Comparison of ENCODE assay signal across 9 cellular contexts in genomic region chr7:149620961-149621360, GRCh38.
A peak's percentile ranks its signal among the peaks of the same experiment; 100 is the strongest.
DNase-seq lines count a peak whose midpoint lies in the region; ATAC-seq and TF ChIP-seq lines count a peak whose summit lies in the region.
"Had no signal": no experiment of that assay in that cellular context is flagged by ENCODE, and none has a peak within 500 bp of the region (broad histone marks: within the 10 kb centered on the region; RNA-seq: fewer than 3 reads in every experiment).

No MANE protein-coding gene starts in this region.

- POLR2A ChIA-PET in HEK293T (lab: Yijun Ruan, JAX): no interaction called here

- DNase-seq in activated CD4-positive, alpha-beta T cell treated with anti-CD3 and anti-CD28 coated beads, Interleukin-2, amount 50 U/mL, for 48 hours: peak; percentile 76 to 82
- peak; percentile 66 for DNase-seq in stimulated activated CD4-positive, alpha-beta T cell treated with anti-CD3 and anti-CD28 coated beads, Interleukin-4, amount 100 ng/mL, for 24 hours
- DNase-seq in NCI-H1417 treated with DMSO at 0.1 percent for 48 hours (lab: John Stamatoyannopoulos, UW) (no peak), HEK293T (ENCODE audit: extremely low spot score) (no peak), NCI-H510A treated with DMSO at 0.1 percent for 48 hours (lab: John Stamatoyannopoulos, UW) (no peak)
- DNase-seq: SHP77 had no signal

- CTCF ChIA-PET in HEK293T (lab: Yijun Ruan, JAX): no interaction called here

- ATAC-seq in GM18867 (IDR thresholded peaks at IDR 0.05; ENCODE audit: unreplicated experiment) (peak; percentile 53), HG02571 (IDR thresholded peaks at IDR 0.05; ENCODE audit: unreplicated experiment) (peak; percentile 50), HG03457 (IDR thresholded peaks at IDR 0.05; ENCODE audit: unreplicated experiment) (no peak)

TF ChIP-seq in HEK293T, 16 proteins besides CTCF, POLR2A, EP300 and RAD21:
- TF ChIP-seq FOXA1 (IDR thresholded peaks at IDR 0.05) (no peak), NFRKB (IDR thresholded peaks at IDR 0.05) (no peak), BHLHE40 (IDR thresholded peaks at IDR 0.05; ENCODE audit: borderline replicate concordance) (no peak), ZNF384 (IDR thresholded peaks at IDR 0.05) (no peak), LEF1 (IDR thresholded peaks at IDR 0.05; ENCODE audit: borderline replicate concordance) (no peak), FOXM1 (IDR thresholded peaks at IDR 0.05; ENCODE audit: borderline replicate concordance) (no peak), CTBP1 (IDR thresholded peaks at IDR 0.05; ENCODE audit: borderline replicate concordance) (no peak), FOXK2 (IDR thresholded peaks at IDR 0.05) (no peak), HDGF (IDR thresholded peaks at IDR 0.05; ENCODE audit: borderline replicate concordance) (no peak), L3MBTL2 (conservative IDR thresholded peaks at IDR 0.05) (no peak), ARNT (IDR thresholded peaks at IDR 0.05) (no peak), PKNOX1 (IDR thresholded peaks at IDR 0.05) (no peak), TARDBP (IDR thresholded peaks at IDR 0.05) (no peak), ELF4 (IDR thresholded peaks at IDR 0.05) (no peak), SP1 (IDR thresholded peaks at IDR 0.05) (no peak), SUZ12 (IDR thresholded peaks at IDR 0.05) (no peak)

Comparison
In these comparisons a context has a peak if more than half of its experiments do, and no peak if none do; other contexts are left out.
1. DNase-seq: peak in activated CD4-positive, alpha-beta T cell treated with anti-CD3 and anti-CD28 coated beads, Interleukin-2, amount 50 U/mL, for 48 hours (2 of 2) and stimulated activated CD4-positive, alpha-beta T cell treated with anti-CD3 and anti-CD28 coated beads, Interleukin-4, amount 100 ng/mL, for 24 hours (single experiment); none in NCI-H1417 treated with DMSO at 0.1 percent for 48 hours (single experiment), HEK293T (single experiment) and NCI-H510A treated with DMSO at 0.1 percent for 48 hours (single experiment).